27 cellular contexts compared by ENCODE assay signal in the genomic region with DNA sequence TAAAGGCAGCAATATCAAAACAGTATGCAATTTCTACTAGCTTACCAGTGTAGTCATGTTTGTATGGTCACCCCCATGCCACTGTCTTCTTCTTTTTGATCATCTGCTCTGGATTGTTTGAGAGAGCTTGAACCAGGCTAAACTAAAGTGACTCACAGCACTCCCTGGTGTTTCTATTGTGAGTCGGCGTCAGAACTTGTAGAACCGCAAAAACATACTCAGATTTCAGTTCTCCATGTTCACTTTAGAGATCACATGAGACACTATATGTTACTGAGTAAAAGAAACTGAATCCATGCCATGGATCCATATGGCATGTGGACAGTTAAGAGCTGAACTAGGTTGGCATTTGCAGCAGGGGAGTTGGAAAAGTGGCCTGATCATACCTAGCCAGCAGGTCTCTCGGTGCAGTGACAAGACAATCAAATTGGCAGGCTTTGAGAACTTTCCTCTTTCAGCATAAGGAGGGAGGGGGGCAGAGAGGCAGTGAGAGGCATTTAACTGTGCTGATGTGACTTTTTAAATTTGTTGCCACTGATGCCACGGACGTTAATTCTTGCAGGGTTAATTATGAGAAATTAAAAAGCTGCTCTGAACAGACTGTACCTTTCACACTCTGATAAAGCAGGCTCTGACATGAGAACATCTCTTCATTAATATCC.
DNase-seq lines count a peak whose midpoint lies in the region; ATAC-seq and TF ChIP-seq lines count a peak whose summit lies in the region.
"Had no signal": no experiment of that assay in that cellular context is flagged by ENCODE, and none has a peak within 500 bp of the region (broad histone marks: within the 10 kb centered on the region; RNA-seq: fewer than 3 reads in every experiment).

No MANE protein-coding gene starts in this region.

- no peaks in the 10 kb centered on the region for H3K36me3 Mint-ChIP-seq in MCF 10A (ENCODE audit: insufficient read depth, unreplicated experiment)
- no peaks in the 10 kb centered on the region for H3K36me3 Mint-ChIP-seq in T-cell
- H3K36me3 Mint-ChIP-seq: activated naive CD4-positive, alpha-beta T cell treated with anti-CD3 and anti-CD28 coated beads, Interleukin-2, amount 10 ng/mL, durations not matched to agents 7 days and 5 days; natural killer cell treated with Interleukin-12 subunit alpha and Interleukin-12 subunit beta and Interleukin-15 and Interleukin-18, amount 100 ng/mL, for 72 hours; stimulated activated naive B cell treated with anti-CD40 and anti-IgM and Interleukin-4, amounts not matched to agents 10 μg/mL and 1 μg/mL and 100 μg/mL, for 72 hours had no signal

- H3K9me3 ChIP-seq in breast epithelium (no peaks in the 10 kb centered on the region), mammary epithelial cell (replicated peaks; ENCODE audit: insufficient read depth, low read length) (no peaks in the 10 kb centered on the region)
- H3K9me3 ChIP-seq: A549, pancreas, right lobe of liver, testis had no signal

- dilution Hi-C loops in mammary epithelial cell (cut with HindIII; ENCODE audit: low sequenced_read_pairs), result no loop called here

- intact Hi-C loops in MCF 10A (cut with micrococcal nuclease) (no loop called here), breast epithelium (cut with DNase I; ENCODE audit: low total_unique reads) (no loop called here), mammary epithelial cell (cut with micrococcal nuclease) (no loop called here)

- POLR2A ChIA-PET in MCF 10A (lab: Yijun Ruan, JAX) (no interaction called here), T-cell (lab: Charles Lee) (interaction anchor here in 1 of 2 donors (0.6 kb wide), 1 partner anchor 36 kb away, joined by 3 read pairs; no protein-coding TSS in a partner anchor)

- CTCF ChIA-PET in MCF 10A (lab: Yijun Ruan, JAX) (no interaction called here), mammary epithelial cell (lab: Charles Lee; ENCODE audit: low non-redundant PET) (no interaction called here), T-cell (lab: Charles Lee) (no interaction called here)

- H3K4me2 ChIP-seq in mammary epithelial cell (ENCODE audit: insufficient read depth, low read depth, low read length), result no peak overlapping the region
- H3K4me2 ChIP-seq: A549 had no signal

- no peaks in the 10 kb centered on the region for H4K20me1 ChIP-seq in mammary epithelial cell (ENCODE audit: insufficient read depth, low read length)

- H3K4me3 Mint-ChIP-seq in MCF 10A (ENCODE audit: unreplicated experiment), result no peak overlapping the region
- no peak overlapping the region for H3K4me3 Mint-ChIP-seq in T-cell
- H3K4me3 Mint-ChIP-seq: activated naive CD4-positive, alpha-beta T cell treated with anti-CD3 and anti-CD28 coated beads, Interleukin-2, amount 10 ng/mL, durations not matched to agents 7 days and 5 days; activated T-cell treated with anti-CD3 and anti-CD28 coated beads, Interleukin-2, amount 50 U/mL, for 4 hours; H9; natural killer cell treated with Interleukin-12 subunit alpha and Interleukin-12 subunit beta and Interleukin-15 and Interleukin-18, amount 100 ng/mL, for 72 hours; stimulated activated naive B cell treated with anti-CD40 and anti-IgM and Interleukin-4, amounts not matched to agents 10 μg/mL and 1 μg/mL and 100 μg/mL, for 72 hours had no signal

- in situ Hi-C loops in mammary epithelial cell (cut with MboI; ENCODE audit: low sequenced_read_pairs in 2 of 2), result no loop called here

- H2AFZ ChIP-seq in mammary epithelial cell (ENCODE audit: low read depth, low read length), result no peak overlapping the region

- no peak overlapping the region for H3K4me3 ChIP-seq in breast epithelium
- H3K4me3 ChIP-seq in NB4 (ENCODE audit: low read depth, low read length), result no peak overlapping the region
- H3K4me3 ChIP-seq in mammary epithelial cell (replicated peaks in 1 of 3; ENCODE audit: insufficient read depth in 1 of 3, low read depth in 2 of 3, low read length in 3 of 3), result no peak overlapping the region
- H3K4me3 ChIP-seq: A549; BLaER1 treated with 17β-estradiol and CSF1 and Interleukin-3, amounts not matched to agents 10 nM and 100 nM; pancreas; right lobe of liver; SK-N-MC; testis had no signal

- BruUV-seq in MCF 10A (replicated peaks; lab: Mats Ljungman, UMichigan) (no TSS peak), mammary epithelial cell (replicated peaks; lab: Mats Ljungman, UMichigan) (no TSS peak)

- no peak overlapping the region for H3K9ac ChIP-seq in mammary epithelial cell (ENCODE audit: insufficient read depth, low read length)
- H3K9ac ChIP-seq: BLaER1 treated with 17β-estradiol and CSF1 and Interleukin-3, amounts not matched to agents 10 nM and 100 nM had no signal

- peaks cover 4% of the 10 kb centered on the region for H3K4me1 Mint-ChIP-seq in MCF 10A (ENCODE audit: insufficient read depth, unreplicated experiment)
- H3K4me1 Mint-ChIP-seq in T-cell, result no peaks in the 10 kb centered on the region
- H3K4me1 Mint-ChIP-seq: activated naive CD4-positive, alpha-beta T cell treated with anti-CD3 and anti-CD28 coated beads, Interleukin-2, amount 10 ng/mL, durations not matched to agents 7 days and 5 days had no signal

- H3K27me3 ChIP-seq in breast epithelium (peaks cover 0 to 16% of the 10 kb centered on the region in 2 donors), mammary epithelial cell (ENCODE audit: insufficient read depth, low read length) (no peaks in the 10 kb centered on the region)
- H3K27me3 ChIP-seq: BLaER1 treated with 17β-estradiol and CSF1 and Interleukin-3, amounts not matched to agents 10 nM and 100 nM; testis had no signal

- H3K79me2 ChIP-seq in mammary epithelial cell (ENCODE audit: insufficient read depth, low read length), result no peaks in the 10 kb centered on the region

- TF ChIP-seq POLR2A in breast epithelium (IDR thresholded peaks at IDR 0.05) (no peak), NB4 (IDR thresholded peaks at IDR 0.05; ENCODE audit: extremely low read depth, insufficient read length) (no peak)

- TF ChIP-seq CTCF in MCF 10A (IDR thresholded peaks at IDR 0.05; ENCODE audit: unreplicated experiment) (no peak), breast epithelium (IDR thresholded peaks at IDR 0.05) (no peak), NB4 (IDR thresholded peaks at IDR 0.05; ENCODE audit: low read depth, low read length) (no peak), mammary epithelial cell (conservative IDR thresholded peaks at IDR 0.05 in 1 of 2, IDR thresholded peaks at IDR 0.05 in 1 of 2; ENCODE audit: extremely low read depth in 1 of 2, insufficient read depth in 1 of 2, low read depth in 1 of 2, low read length in 2 of 2) (no peak)

- no peak overlapping the region for H3K27ac ChIP-seq in breast epithelium
- H3K27ac ChIP-seq in mammary epithelial cell (ENCODE audit: insufficient read depth, low read depth, low read length), result no peak overlapping the region
- H3K27ac ChIP-seq: A549; BLaER1 treated with 17β-estradiol and CSF1 and Interleukin-3, amounts not matched to agents 10 nM and 100 nM; pancreas; right lobe of liver; SK-N-MC; testis had no signal

- ATAC-seq in T-cell (replicated peaks in 1 of 4), result no peak
- ATAC-seq in HG02763 (IDR thresholded peaks at IDR 0.05; ENCODE audit: unreplicated experiment), result no peak
- ATAC-seq: A549; activated T-cell treated with anti-CD3 and anti-CD28 coated beads, Interleukin-2, amount 50 U/mL, for 4 hours; left colon; natural killer cell treated with Interleukin-12 subunit alpha and Interleukin-12 subunit beta and Interleukin-15 and Interleukin-18, amount 100 ng/mL, for 72 hours; pancreas; right lobe of liver; stimulated activated naive B cell treated with anti-CD40 and anti-IgM and Interleukin-4, amounts not matched to agents 10 μg/mL and 1 μg/mL and 100 μg/mL, for 72 hours had no signal

- 59% methylated on average over 6 of the region's 6 CpGs for WGBS in mammary epithelial cell (ENCODE audit: low coverage, missing lambda C conversion rate)

- H3K9me3 Mint-ChIP-seq in MCF 10A (ENCODE audit: unreplicated experiment) (no peaks in the 10 kb centered on the region), T-cell (no peaks in the 10 kb centered on the region)
- H3K9me3 Mint-ChIP-seq: activated naive CD4-positive, alpha-beta T cell treated with anti-CD3 and anti-CD28 coated beads, Interleukin-2, amount 10 ng/mL, durations not matched to agents 7 days and 5 days; activated T-cell treated with anti-CD3 and anti-CD28 coated beads, Interleukin-2, amount 50 U/mL, for 4 hours; stimulated activated naive B cell treated with anti-CD40 and anti-IgM and Interleukin-4, amounts not matched to agents 10 μg/mL and 1 μg/mL and 100 μg/mL, for 72 hours had no signal

- H3K27ac Mint-ChIP-seq in MCF 10A (ENCODE audit: low read depth, unreplicated experiment) (no peak overlapping the region), T-cell (no peak overlapping the region)
- H3K27ac Mint-ChIP-seq: activated naive CD4-positive, alpha-beta T cell treated with anti-CD3 and anti-CD28 coated beads, Interleukin-2, amount 10 ng/mL, durations not matched to agents 7 days and 5 days; H9; natural killer cell treated with Interleukin-12 subunit alpha and Interleukin-12 subunit beta and Interleukin-15 and Interleukin-18, amount 100 ng/mL, for 72 hours; stimulated activated naive B cell treated with anti-CD40 and anti-IgM and Interleukin-4, amounts not matched to agents 10 μg/mL and 1 μg/mL and 100 μg/mL, for 72 hours had no signal

- no peaks in the 10 kb centered on the region for H3K4me1 ChIP-seq in breast epithelium
- no peaks in the 10 kb centered on the region for H3K4me1 ChIP-seq in mammary epithelial cell (ENCODE audit: insufficient read depth, low read length)
- H3K4me1 ChIP-seq: A549, pancreas, right lobe of liver, testis had no signal

- DNase-seq in MCF 10A (ENCODE audit: unreplicated experiment) (peak; percentile 13), breast epithelium (ENCODE audit: low spot score in 2 of 2) (no peak), NB4 (ENCODE audit: low read depth) (peak; percentile 47), mammary epithelial cell (peak; percentile 38), smooth muscle cell of the brain vasculature (ENCODE audit: low read depth, low spot score) (peak; percentile 6), T-cell (no peak), GOT3 (lab: John Stamatoyannopoulos, UW) (no peak)
- DNase-seq: activated CD4-positive, CD25-positive, alpha-beta regulatory T cell treated with anti-CD3 and anti-CD28 coated beads, Interleukin-2, amount 50 U/mL, for 72 hours; activated naive CD4-positive, alpha-beta T cell treated with anti-CD3 and anti-CD28 coated beads, Interleukin-2, amount 10 ng/mL, durations not matched to agents 7 days and 5 days; activated T-cell treated with anti-CD3 and anti-CD28 coated beads, Interleukin-2, amount 50 U/mL, for 4 hours; Calu3; effector memory CD4-positive, alpha-beta T cell; H9; head of caudate nucleus; left colon; NCI-H1417 treated with DMSO at 0.1 percent for 48 hours; NCI-H774; pancreas; right lobe of liver; stimulated activated naive B cell treated with anti-CD40 and anti-IgM and Interleukin-4, amounts not matched to agents 10 μg/mL and 1 μg/mL and 100 μg/mL, for 72 hours; T-helper 9 cell; testis had no signal

- H3K27me3 Mint-ChIP-seq in MCF 10A (ENCODE audit: insufficient read depth, unreplicated experiment) (no peaks in the 10 kb centered on the region), T-cell (peaks cover 0 to 9% of the 10 kb centered on the region in 2 donors)
- H3K27me3 Mint-ChIP-seq: activated naive CD4-positive, alpha-beta T cell treated with anti-CD3 and anti-CD28 coated beads, Interleukin-2, amount 10 ng/mL, durations not matched to agents 7 days and 5 days; stimulated activated naive B cell treated with anti-CD40 and anti-IgM and Interleukin-4, amounts not matched to agents 10 μg/mL and 1 μg/mL and 100 μg/mL, for 72 hours had no signal

- no peaks in the 10 kb centered on the region for H3K36me3 ChIP-seq in breast epithelium
- no peaks in the 10 kb centered on the region for H3K36me3 ChIP-seq in mammary epithelial cell (ENCODE audit: insufficient read depth, low read length)
- H3K36me3 ChIP-seq: pancreas, right lobe of liver had no signal

Comparison
In these comparisons a context has a peak if more than half of its experiments do, and no peak if none do; other contexts are left out.
1. DNase-seq: peak in MCF 10A (single experiment), NB4 (single experiment), mammary epithelial cell (single experiment) and smooth muscle cell of the brain vasculature (single experiment); none in breast epithelium (0 of 2), T-cell (0 of 34) and GOT3 (single experiment).